In genomic region chr1:209673631-209674417, GRCh38 we compare ENCODE assay signal across 13 cellular contexts. TPM values are rescaled to one million over a fixed set of nuclear protein-coding genes. Genes with fewer than 3 reads are reported as not detected.
A peak's percentile ranks its signal among the peaks of the same experiment; 100 is the strongest.
DNase-seq lines count a peak whose midpoint lies in the region; ATAC-seq, FAIRE-seq and TF ChIP-seq lines count a peak whose summit lies in the region.
"Had no signal": no experiment of that assay in that cellular context is flagged by ENCODE, and none has a peak within 500 bp of the region (broad histone marks: within the 10 kb centered on the region; RNA-seq: fewer than 3 reads in every experiment).

No MANE protein-coding gene starts in this region.

- no peak for TF ChIP-seq CTCF in gastroesophageal sphincter (IDR thresholded peaks at IDR 0.05)
- no peak for TF ChIP-seq CTCF in psoas muscle (IDR thresholded peaks at IDR 0.05)

- H3K9me3 ChIP-seq in gastroesophageal sphincter (no peaks in the 10 kb centered on the region), psoas muscle (no peaks in the 10 kb centered on the region)

- intact Hi-C loops in psoas muscle (cut with DNase I) = no loop called here

- H3K27me3 ChIP-seq in gastroesophageal sphincter (no peaks in the 10 kb centered on the region), psoas muscle (ENCODE audit: insufficient read depth in 3 of 3, low read length in 2 of 3) (no peaks in the 10 kb centered on the region)

- ATAC-seq in gastroesophageal sphincter (peak; percentile 70), psoas muscle (peak in 1 of 4 donors; percentile 35), HG03280 (IDR thresholded peaks at IDR 0.05; ENCODE audit: unreplicated experiment) (no peak)

- TF ChIP-seq POLR2A in gastroesophageal sphincter (IDR thresholded peaks at IDR 0.05) = no peak

- H3K4me3 ChIP-seq in gastroesophageal sphincter = no peak overlapping the region
- H3K4me3 ChIP-seq in psoas muscle = peak overlapping the region; percentile 72

- H3K4me1 ChIP-seq in gastroesophageal sphincter = peaks cover 0 to 36% (median 11%) of the 10 kb centered on the region in 3 donors
- peaks cover 39% of the 10 kb centered on the region for H3K4me1 ChIP-seq in psoas muscle
- H3K4me1 ChIP-seq: parathyroid adenoma had no signal

- no peak for TF ChIP-seq EP300 in gastroesophageal sphincter (IDR thresholded peaks at IDR 0.05)

- FAIRE-seq in RCC 7860 (lab: Jason Lieb, UNC) = no peak

- DNase-seq in HCEC 1CT = peak; percentile 46
- DNase-seq in RKO (ENCODE audit: low spot score) = peak; percentile 72
- peak; percentile 64 to 79 for DNase-seq in psoas muscle
- DNase-seq in foreskin melanocyte = no peak
- no peak for DNase-seq in HuH-7 (ENCODE audit: low spot score)
- no peak for DNase-seq in RCC 7860 (ENCODE audit: low spot score)
- DNase-seq: activated CD8-positive, alpha-beta memory T cell treated with anti-CD3 and anti-CD28 coated beads for 24 hours; cortex of kidney; GF-D8; NCI-H1092 treated with DMSO at 0.1 percent for 48 hours had no signal

- 43 to 50% methylated on average over 4 to 6 of the region's 7 CpGs for WGBS in gastroesophageal sphincter (ENCODE audit: low coverage in 1 of 2), 2 donors
- 17 to 30% (median 17%) methylated on average over 7 of the region's 7 CpGs for WGBS in psoas muscle, 3 donors

- H3K27ac ChIP-seq in gastroesophageal sphincter (peak overlapping the region in 3 of 4 donors; percentile 35 to 48 (median 42)), psoas muscle (peak overlapping the region; percentile 89)
- H3K27ac ChIP-seq: parathyroid adenoma had no signal

- H3K36me3 ChIP-seq in gastroesophageal sphincter = no peaks in the 10 kb centered on the region
- H3K36me3 ChIP-seq in psoas muscle (ENCODE audit: insufficient read depth in 1 of 2, low read depth in 1 of 2) = no peaks in the 10 kb centered on the region

RNA-seq across cellular contexts. Expression of gene G0S2, which starts 1.4 kb away (rescaled TPM):
- 10 to 100 TPM in 2 of 4 donors, 1 to 10 TPM in 2; 6.0 to 95.2 (median 11.0) TPM for total RNA-seq in gastroesophageal sphincter
- total RNA-seq in psoas muscle = 100 to 1,000 TPM in 2 of 4 donors, 10 to 100 TPM in 2; 50.0 to 468 (median 92.8) TPM
- polyA plus RNA-seq in psoas muscle = 100 to 1,000 TPM in 1 of 3 donors, 10 to 100 TPM in 2; 49.9 to 561 (median 89.0) TPM

RNA-seq across cellular contexts. Expression of gene LAMB3, which starts 21.6 kb away (rescaled TPM):
- total RNA-seq in gastroesophageal sphincter (10 to 100 TPM in 1 of 4 donors, under 1 TPM in 3; 0.13 to 11.6 (median 0.35) TPM), psoas muscle (1 to 10 TPM in 3 of 4 donors, under 1 TPM in 1; 0.88 to 2.7 (median 1.8) TPM)
- polyA plus RNA-seq in psoas muscle = 1 to 10 TPM in 2 of 3 donors, under 1 TPM in 1; 0.98 to 2.6 (median 2.0) TPM

RNA-seq across cellular contexts. Expression of gene HSD11B1, which starts 30.8 kb away (rescaled TPM):
- total RNA-seq in gastroesophageal sphincter (10 to 100 TPM in 2 of 4 donors, 1 to 10 TPM in 2; 5.0 to 17.8 (median 8.9) TPM), psoas muscle (1 to 10 TPM; 1.3 to 3.0 (median 2.1) TPM)
- polyA plus RNA-seq in psoas muscle = 1 to 10 TPM; 1.0 to 2.0 (median 1.2) TPM

Comparison
In these comparisons a context has a peak if more than half of its experiments do, and no peak if none do; other contexts are left out.
1. DNase-seq: peak in HCEC 1CT (single experiment), RKO (single experiment) and psoas muscle (2 of 2); none in foreskin melanocyte (single experiment), HuH-7 (single experiment) and RCC 7860 (single experiment).